1 cellular context compared by ENCODE assay signal in the genomic region with DNA sequence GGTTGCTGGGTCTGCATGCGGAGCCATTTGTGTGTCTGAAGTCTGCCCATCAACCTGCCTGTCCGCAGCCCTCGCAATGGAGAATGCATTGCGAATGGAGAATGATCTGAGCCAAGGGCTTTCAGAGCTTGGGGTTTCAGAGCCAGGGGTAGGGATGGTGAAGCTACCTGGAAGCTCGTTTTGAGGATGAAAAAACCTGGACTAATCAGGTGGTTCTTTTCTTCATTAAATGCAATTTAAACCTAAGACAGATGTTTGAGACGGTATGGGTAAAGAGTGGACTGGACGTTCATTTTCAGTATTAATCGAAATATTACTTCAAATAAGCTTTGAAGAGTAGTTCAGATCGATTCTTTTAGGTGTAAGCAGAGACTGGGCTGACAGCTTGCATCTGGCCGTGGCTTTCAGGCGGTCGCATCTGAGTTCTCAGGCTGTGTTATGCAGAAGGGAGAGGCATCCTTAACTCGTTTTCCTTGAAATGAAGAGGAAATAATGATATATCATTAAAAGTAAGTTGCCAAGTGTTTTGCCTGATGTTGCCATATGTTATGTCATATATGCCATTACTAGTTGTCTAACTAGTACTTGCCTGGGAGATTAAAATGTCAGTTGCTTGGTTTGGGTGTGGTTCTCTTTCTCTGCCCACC.
TF ChIP-seq lines count a peak whose summit lies in the region.

No MANE protein-coding gene starts in this region.

TF ChIP-seq in HCT116, 20 proteins besides CTCF, POLR2A, EP300 and RAD21 (continued from another document):
- TF ChIP-seq, protein P1, sequence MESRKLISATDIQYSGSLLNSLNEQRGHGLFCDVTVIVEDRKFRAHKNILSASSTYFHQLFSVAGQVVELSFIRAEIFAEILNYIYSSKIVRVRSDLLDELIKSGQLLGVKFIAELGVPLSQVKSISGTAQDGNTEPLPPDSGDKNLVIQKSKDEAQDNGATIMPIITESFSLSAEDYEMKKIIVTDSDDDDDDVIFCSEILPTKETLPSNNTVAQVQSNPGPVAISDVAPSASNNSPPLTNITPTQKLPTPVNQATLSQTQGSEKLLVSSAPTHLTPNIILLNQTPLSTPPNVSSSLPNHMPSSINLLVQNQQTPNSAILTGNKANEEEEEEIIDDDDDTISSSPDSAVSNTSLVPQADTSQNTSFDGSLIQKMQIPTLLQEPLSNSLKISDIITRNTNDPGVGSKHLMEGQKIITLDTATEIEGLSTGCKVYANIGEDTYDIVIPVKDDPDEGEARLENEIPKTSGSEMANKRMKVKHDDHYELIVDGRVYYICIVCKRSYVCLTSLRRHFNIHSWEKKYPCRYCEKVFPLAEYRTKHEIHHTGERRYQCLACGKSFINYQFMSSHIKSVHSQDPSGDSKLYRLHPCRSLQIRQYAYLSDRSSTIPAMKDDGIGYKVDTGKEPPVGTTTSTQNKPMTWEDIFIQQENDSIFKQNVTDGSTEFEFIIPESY (IDR thresholded peaks at IDR 0.05; ENCODE audit: extremely low read depth, insufficient replicate concordance, low read length) = no peak
- TF ChIP-seq EZH2 (IDR thresholded peaks at IDR 0.05) (no peak), JUND (IDR thresholded peaks at IDR 0.05) (no peak)
- TF ChIP-seq, protein P2, sequence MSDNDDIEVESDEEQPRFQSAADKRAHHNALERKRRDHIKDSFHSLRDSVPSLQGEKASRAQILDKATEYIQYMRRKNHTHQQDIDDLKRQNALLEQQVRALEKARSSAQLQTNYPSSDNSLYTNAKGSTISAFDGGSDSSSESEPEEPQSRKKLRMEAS (IDR thresholded peaks at IDR 0.05) = no peak
